ENCODE assay signal across 26 cellular contexts in genomic region chr19:50844296-50844935, GRCh38. TPM values are rescaled to one million over a fixed set of nuclear protein-coding genes. Genes with fewer than 3 reads are reported as not detected.
DNase-seq lines count a peak whose midpoint lies in the region; ATAC-seq and TF ChIP-seq lines count a peak whose summit lies in the region.
"Had no signal": no experiment of that assay in that cellular context is flagged by ENCODE, and none has a peak within 500 bp of the region (broad histone marks: within the 10 kb centered on the region; RNA-seq: fewer than 3 reads in every experiment).

No MANE protein-coding gene starts in this region.

- no peak overlapping the region for H3K4me3 Mint-ChIP-seq in WTC11
- H3K4me3 Mint-ChIP-seq: activated naive CD8-positive, alpha-beta T cell treated with anti-CD3 and anti-CD28 coated beads for 36 hours; activated T-helper 17 cell treated with anti-CD3 and anti-CD28 coated beads, Interleukin-2, amount 50 U/mL, for 72 hours; central memory CD8-positive, alpha-beta T cell; natural killer cell had no signal

- peaks cover 11% of the 10 kb centered on the region for H3K4me1 Mint-ChIP-seq in WTC11
- H3K4me1 Mint-ChIP-seq: activated naive CD8-positive, alpha-beta T cell treated with anti-CD3 and anti-CD28 coated beads for 36 hours; activated T-helper 17 cell treated with anti-CD3 and anti-CD28 coated beads, Interleukin-2, amount 50 U/mL, for 72 hours; central memory CD8-positive, alpha-beta T cell; natural killer cell had no signal

- POLR2A ChIA-PET in WTC11 (lab: Charles Lee) = no interaction called here

- CTCF ChIA-PET in WTC11 (lab: Charles Lee) = interaction anchor here (1.1 kb wide), 1 partner anchor 50 kb away, joined by 3 read pairs; no protein-coding TSS in a partner anchor

- TF ChIP-seq CTCF in WTC11 (IDR thresholded peaks at IDR 0.05) = no peak

- peaks cover 7% of the 10 kb centered on the region; the same call in 1 of the 2 replicates for H3K9me3 Mint-ChIP-seq in WTC11

- DNase-seq in DMS53 (lab: John Stamatoyannopoulos, UW) (peak; percentile 17), DMS53 treated with DMSO at 0.1 percent for 48 hours (lab: John Stamatoyannopoulos, UW; ENCODE audit: unreplicated experiment) (no peak), NCI-H1092 (lab: John Stamatoyannopoulos, UW) (peak; percentile 20), NCI-H2196 (lab: John Stamatoyannopoulos, UW; ENCODE audit: unreplicated experiment) (peak; percentile 69), WTC11 (ENCODE audit: low spot score) (no peak), cortex of kidney (lab: John Stamatoyannopoulos, UW) (no peak)
- no peak for DNase-seq in activated naive CD4-positive, alpha-beta T cell treated with Interleukin-2 at 50 U/mL for 16 hours
- DNase-seq: activated CD4-positive, alpha-beta T cell treated with anti-CD3 and anti-CD28 coated beads, Interleukin-2, amount 50 U/mL, for 48 hours; activated CD4-positive, CD25-positive, alpha-beta regulatory T cell; activated CD8-positive, alpha-beta memory T cell treated with anti-CD3 and anti-CD28 coated beads, Interleukin-2, amount 50 U/mL, for 48 hours; activated naive CD8-positive, alpha-beta T cell treated with anti-CD3 and anti-CD28 coated beads for 36 hours; AML-193; dorsolateral prefrontal cortex; natural killer cell; SIG-M5 had no signal

- no peak for ATAC-seq in WTC11
- no peak for ATAC-seq in HG02938 (IDR thresholded peaks at IDR 0.05; ENCODE audit: unreplicated experiment)
- ATAC-seq: activated T-helper 17 cell treated with anti-CD3 and anti-CD28 coated beads, Interleukin-2, amount 50 U/mL, for 72 hours; natural killer cell had no signal

- no peak overlapping the region for H3K27ac Mint-ChIP-seq in WTC11
- H3K27ac Mint-ChIP-seq: activated naive CD8-positive, alpha-beta T cell treated with anti-CD3 and anti-CD28 coated beads for 36 hours; activated T-helper 17 cell treated with anti-CD3 and anti-CD28 coated beads, Interleukin-2, amount 50 U/mL, for 72 hours; natural killer cell had no signal

- peaks cover 74% of the 10 kb centered on the region for H3K27me3 Mint-ChIP-seq in WTC11 (ENCODE audit: low read depth)

- H3K36me3 Mint-ChIP-seq in WTC11 = no peaks in the 10 kb centered on the region
- H3K36me3 Mint-ChIP-seq: activated naive CD8-positive, alpha-beta T cell treated with anti-CD3 and anti-CD28 coated beads for 36 hours had no signal

TF ChIP-seq in WTC11, 78 proteins besides CTCF, POLR2A, EP300 and RAD21:
- no peak for TF ChIP-seq E2F5 (CRISPR knock-in tag; IDR thresholded peaks at IDR 0.05)
- TF ChIP-seq ZNF423 (CRISPR knock-in tag; IDR thresholded peaks at IDR 0.05) = peak; percentile 60

RNA-seq across cellular contexts. Expression of gene KLK3, which starts 10.3 kb away (rescaled TPM):
- total RNA-seq in WTC11 (2021) = 0.13 to 0.25 TPM (median 0.16 TPM) in 3 replicates
- total RNA-seq: activated naive CD8-positive, alpha-beta T cell treated with anti-CD3 and anti-CD28 coated beads for 36 hours; activated T-helper 17 cell treated with anti-CD3 and anti-CD28 coated beads, Interleukin-2, amount 50 U/mL, for 72 hours; astrocyte; Daoy; M059J; natural killer cell; omental fat pad; smooth muscle cell; urinary bladder had no signal

RNA-seq across cellular contexts. Expression of gene KLK15, which starts 11.0 kb away (rescaled TPM):
- total RNA-seq in WTC11 (2021) = not detected in 3 replicates
- total RNA-seq: activated naive CD8-positive, alpha-beta T cell treated with anti-CD3 and anti-CD28 coated beads for 36 hours; activated T-helper 17 cell treated with anti-CD3 and anti-CD28 coated beads, Interleukin-2, amount 50 U/mL, for 72 hours; astrocyte; Daoy; dorsolateral prefrontal cortex; lower leg skin; M059J; natural killer cell; omental fat pad; smooth muscle cell; suprapubic skin; urinary bladder had no signal

RNA-seq across cellular contexts. Expression of gene KLK1, which starts 20.8 kb away (rescaled TPM):
- total RNA-seq in WTC11 (2021) = 3.9 to 6.0 TPM (median 5.4 TPM) in 3 replicates
- total RNA-seq: astrocyte, Daoy, M059J, natural killer cell, urinary bladder had no signal

RNA-seq across cellular contexts. Expression of gene KLK2, which starts 28.8 kb away (rescaled TPM):
- total RNA-seq in WTC11 (2021) = 0.18 to 0.46 TPM in 2 of 3 replicates, not detected in the other
- total RNA-seq: astrocyte, M059J, natural killer cell, omental fat pad, smooth muscle cell, suprapubic skin, urinary bladder had no signal

RNA-seq across cellular contexts. Expression of gene ACP4, which starts 54.2 kb away (rescaled TPM):
- total RNA-seq in WTC11 (2021) = not detected in 3 replicates
- total RNA-seq: activated naive CD8-positive, alpha-beta T cell treated with anti-CD3 and anti-CD28 coated beads for 36 hours; activated T-helper 17 cell treated with anti-CD3 and anti-CD28 coated beads, Interleukin-2, amount 50 U/mL, for 72 hours; astrocyte; Daoy; dorsolateral prefrontal cortex; M059J; natural killer cell; omental fat pad; smooth muscle cell; urinary bladder had no signal

Comparison
In these comparisons a context has a peak if more than half of its experiments do, and no peak if none do; other contexts are left out.
1. DNase-seq: peak in DMS53 (single experiment), NCI-H1092 (single experiment) and NCI-H2196 (single experiment); none in DMS53 treated with DMSO at 0.1 percent for 48 hours (single experiment), WTC11 (single experiment), cortex of kidney (single experiment) and activated naive CD4-positive, alpha-beta T cell treated with Interleukin-2 at 50 U/mL for 16 hours (single experiment).